In genomic region chr6:169660751-169661150, GRCh38 we compare ENCODE assay signal across 5 cellular contexts. TPM values are rescaled to one million over a fixed set of nuclear protein-coding genes. Genes with fewer than 3 reads are reported as not detected.
DNase-seq lines count a peak whose midpoint lies in the region; ATAC-seq and TF ChIP-seq lines count a peak whose summit lies in the region.
"Not testable (repeated sequence)": the region's sequence is repeated elsewhere in the genome, so short reads cannot be mapped to it uniquely, and the experiment has no call there.

No MANE protein-coding gene starts in this region.

- TF ChIP-seq POLR2A in esophagus muscularis mucosa (IDR thresholded peaks at IDR 0.05; ENCODE audit: low read depth) = not testable (repeated sequence)

- 0 out of 3 replicates have a peak, but pooled peaks have one; percentile 14 for TF ChIP-seq CTCF in H9 (conservative IDR thresholded peaks at IDR 0.05)
- TF ChIP-seq CTCF in esophagus muscularis mucosa (IDR thresholded peaks at IDR 0.05); lower lobe of right lung (IDR thresholded peaks at IDR 0.05): not testable (repeated sequence)

- H3K4me3 Mint-ChIP-seq in H9; activated CD8-positive, alpha-beta T cell treated with anti-CD3 and anti-CD28 coated beads, Interleukin-2, amount 10 ng/mL, durations not matched to agents 7 days and 5 days; stimulated activated naive CD8-positive, alpha-beta T cell treated with anti-CD3 and anti-CD28 coated beads, Interleukin-15, amount 100 ng/mL, for 72 hours: not testable (repeated sequence)

- not testable (repeated sequence) for H4K91ac ChIP-seq in H9 (ENCODE audit: insufficient read length, low read depth, low read length)

- H3K27ac ChIP-seq in H9 (ENCODE audit: insufficient read length, low read depth, low read length); esophagus muscularis mucosa (replicated peaks in 1 of 4); lower lobe of right lung: not testable (repeated sequence)

- H2BK5ac ChIP-seq in H9 (ENCODE audit: insufficient read length, low read length) = not testable (repeated sequence)

- H3K36me3 ChIP-seq in esophagus muscularis mucosa = peaks cover 9 to 87% (median 62%) of the 10 kb centered on the region in 4 donors
- peaks cover 35% of the 10 kb centered on the region for H3K36me3 ChIP-seq in lower lobe of right lung

- not testable (repeated sequence) for DNase-seq in H9; stimulated activated naive CD8-positive, alpha-beta T cell treated with anti-CD3 and anti-CD28 coated beads, Interleukin-15, amount 100 ng/mL, for 72 hours
- peak; percentile 14 for DNase-seq in activated CD8-positive, alpha-beta T cell treated with anti-CD3 and anti-CD28 coated beads, Interleukin-2, amount 10 ng/mL, durations not matched to agents 7 days and 5 days
- peak; percentile 5 for DNase-seq in esophagus muscularis mucosa (ENCODE audit: extremely low spot score)
- peak; percentile 34 for DNase-seq in lower lobe of right lung

- not testable (repeated sequence) for H3K27ac Mint-ChIP-seq in H9; activated CD8-positive, alpha-beta T cell treated with anti-CD3 and anti-CD28 coated beads, Interleukin-2, amount 10 ng/mL, durations not matched to agents 7 days and 5 days; stimulated activated naive CD8-positive, alpha-beta T cell treated with anti-CD3 and anti-CD28 coated beads, Interleukin-15, amount 100 ng/mL, for 72 hours

- H3K79me1 ChIP-seq in H9 (ENCODE audit: insufficient read depth, low read depth, low read length, poor library complexity, severe bottlenecking) = not testable (repeated sequence)

- H3K27me3 Mint-ChIP-seq in H9 (ENCODE audit: low read depth); activated CD8-positive, alpha-beta T cell treated with anti-CD3 and anti-CD28 coated beads, Interleukin-2, amount 10 ng/mL, durations not matched to agents 7 days and 5 days (ENCODE audit: low read depth); stimulated activated naive CD8-positive, alpha-beta T cell treated with anti-CD3 and anti-CD28 coated beads, Interleukin-15, amount 100 ng/mL, for 72 hours: not testable (repeated sequence)

- peaks cover 65 to 84% (median 72%) of the 10 kb centered on the region in 3 experiments for H3K36me3 Mint-ChIP-seq in H9 (ENCODE audit: insufficient read depth in 1 of 3, low read depth in 3 of 3)
- not testable (repeated sequence) for H3K36me3 Mint-ChIP-seq in activated CD8-positive, alpha-beta T cell treated with anti-CD3 and anti-CD28 coated beads, Interleukin-2, amount 10 ng/mL, durations not matched to agents 7 days and 5 days (ENCODE audit: low read depth)

- not testable (repeated sequence) for H3K9ac ChIP-seq in H9 (ENCODE audit: extremely low read depth, insufficient read length, low read length)

- H3K9me3 ChIP-seq in H9 (ENCODE audit: control insufficient read depth, low read depth, low read length); esophagus muscularis mucosa; lower lobe of right lung: not testable (repeated sequence)

- not testable (repeated sequence) for H4K5ac ChIP-seq in H9 (ENCODE audit: insufficient read length, low read depth, low read length)

- not testable (repeated sequence) for H3T11ph ChIP-seq in H9 (ENCODE audit: low read length)

- H3K4ac ChIP-seq in H9 (ENCODE audit: low read depth, low read length) = not testable (repeated sequence)

- not testable (repeated sequence) for H2AFZ ChIP-seq in H9 (ENCODE audit: low read length)

- not testable (repeated sequence) for H3K4me2 ChIP-seq in H9 (ENCODE audit: insufficient read depth, insufficient read length, low read length)

- not testable (repeated sequence) for H3K4me1 Mint-ChIP-seq in H9; activated CD8-positive, alpha-beta T cell treated with anti-CD3 and anti-CD28 coated beads, Interleukin-2, amount 10 ng/mL, durations not matched to agents 7 days and 5 days (ENCODE audit: low read depth); stimulated activated naive CD8-positive, alpha-beta T cell treated with anti-CD3 and anti-CD28 coated beads, Interleukin-15, amount 100 ng/mL, for 72 hours

- CTCF ChIA-PET in activated CD8-positive, alpha-beta T cell treated with anti-CD3 and anti-CD28 coated beads, Interleukin-2, amount 10 ng/mL, durations not matched to agents 7 days and 5 days (lab: Charles Lee) = not testable (repeated sequence)

- not testable (repeated sequence) for TF ChIP-seq EP300 in esophagus muscularis mucosa (IDR thresholded peaks at IDR 0.05)

- not testable (repeated sequence) for H3K27me3 ChIP-seq in H9 (ENCODE audit: insufficient read depth, low read length); esophagus muscularis mucosa; lower lobe of right lung (ENCODE audit: low read depth)

- not testable (repeated sequence) for H3K4me3 ChIP-seq in esophagus muscularis mucosa, lower lobe of right lung

- H3K14ac ChIP-seq in H9 (ENCODE audit: insufficient read depth, low read length) = not testable (repeated sequence)

- H3K4me1 ChIP-seq in H9 (ENCODE audit: insufficient read depth, low read length); esophagus muscularis mucosa; lower lobe of right lung: not testable (repeated sequence)

- not testable (repeated sequence) for H2BK15ac ChIP-seq in H9 (ENCODE audit: low read depth, low read length)

- H2AK5ac ChIP-seq in H9 (ENCODE audit: insufficient read length, low read length) = not testable (repeated sequence)

- not testable (repeated sequence) for H3K56ac ChIP-seq in H9 (ENCODE audit: insufficient read length, low read depth, low read length)

- H4K20me1 ChIP-seq in H9 (ENCODE audit: control insufficient read depth, insufficient read depth, insufficient read length) = not testable (repeated sequence)

- H2BK120ac ChIP-seq in H9 (ENCODE audit: low read depth, low read length, poor library complexity, severe bottlenecking) = not testable (repeated sequence)

- H4K8ac ChIP-seq in H9 (replicated peaks; ENCODE audit: insufficient read length, low read depth, low read length) = not testable (repeated sequence)

- not testable (repeated sequence) for H3K9me3 Mint-ChIP-seq in H9; activated CD8-positive, alpha-beta T cell treated with anti-CD3 and anti-CD28 coated beads, Interleukin-2, amount 10 ng/mL, durations not matched to agents 7 days and 5 days (ENCODE audit: insufficient read depth); stimulated activated naive CD8-positive, alpha-beta T cell treated with anti-CD3 and anti-CD28 coated beads, Interleukin-15, amount 100 ng/mL, for 72 hours

- WGBS in H9 (ENCODE audit: extremely low coverage, insufficient read length, low lambda C conversion rate) = no CpG with 5 or more reads among the region's 20 CpGs
- 94% methylated on average over 7 of the region's 20 CpGs for WGBS in esophagus muscularis mucosa

- not testable (repeated sequence) for H3K23ac ChIP-seq in H9 (ENCODE audit: insufficient read length, low read depth, low read length)

- intact Hi-C loops in esophagus muscularis mucosa (cut with DNase I); lower lobe of right lung (cut with DNase I): not testable (repeated sequence)

- not testable (repeated sequence) for ATAC-seq in activated CD8-positive, alpha-beta T cell treated with anti-CD3 and anti-CD28 coated beads, Interleukin-2, amount 10 ng/mL, durations not matched to agents 7 days and 5 days
- peak; percentile 8 to 29 for ATAC-seq in lower lobe of right lung
- ATAC-seq in stimulated activated naive CD8-positive, alpha-beta T cell treated with anti-CD3 and anti-CD28 coated beads, Interleukin-15, amount 100 ng/mL, for 72 hours = peak; percentile 56

- POLR2A ChIA-PET in activated CD8-positive, alpha-beta T cell treated with anti-CD3 and anti-CD28 coated beads, Interleukin-2, amount 10 ng/mL, durations not matched to agents 7 days and 5 days (lab: Charles Lee) = not testable (repeated sequence)

- H3K79me2 ChIP-seq in H9 (ENCODE audit: insufficient read depth, low read length) = not testable (repeated sequence)

- not testable (repeated sequence) for H3K23me2 ChIP-seq in H9 (ENCODE audit: insufficient read length, low read depth, low read length, poor library complexity, severe bottlenecking)

- H2BK12ac ChIP-seq in H9 (ENCODE audit: insufficient read length, low read depth, low read length) = not testable (repeated sequence)

- H2BK20ac ChIP-seq in H9 (ENCODE audit: low read depth, low read length, poor library complexity, severe bottlenecking) = not testable (repeated sequence)

- H3K18ac ChIP-seq in H9 (ENCODE audit: insufficient read length, low read depth, low read length) = not testable (repeated sequence)

RNA-seq across cellular contexts. Expression of gene WDR27, which starts 41.1 kb away (rescaled TPM):
- 38.4 and 48.7 TPM in 2 replicates for total RNA-seq in H9 (2021)
- 10 to 100 TPM; 22.9 to 25.3 TPM for total RNA-seq in activated CD8-positive, alpha-beta T cell treated with anti-CD3 and anti-CD28 coated beads, Interleukin-2, amount 10 ng/mL, durations not matched to agents 7 days and 5 days
- 10 to 100 TPM in 3 of 4 donors, 1 to 10 TPM in 1; 9.3 to 18.4 (median 14.4) TPM for total RNA-seq in esophagus muscularis mucosa
- total RNA-seq in lower lobe of right lung = 38.0 TPM

RNA-seq across cellular contexts. Expression of gene C6orf120, which starts 41.2 kb away (rescaled TPM):
- total RNA-seq in H9 (2021) (22.2 and 23.2 TPM in 2 replicates), esophagus muscularis mucosa (10 to 100 TPM; 25.3 to 35.6 (median 31.2) TPM), lower lobe of right lung (22.2 TPM)
- total RNA-seq in activated CD8-positive, alpha-beta T cell treated with anti-CD3 and anti-CD28 coated beads, Interleukin-2, amount 10 ng/mL, durations not matched to agents 7 days and 5 days = 10 to 100 TPM; 17.4 to 18.3 TPM
